In the genomic region with DNA sequence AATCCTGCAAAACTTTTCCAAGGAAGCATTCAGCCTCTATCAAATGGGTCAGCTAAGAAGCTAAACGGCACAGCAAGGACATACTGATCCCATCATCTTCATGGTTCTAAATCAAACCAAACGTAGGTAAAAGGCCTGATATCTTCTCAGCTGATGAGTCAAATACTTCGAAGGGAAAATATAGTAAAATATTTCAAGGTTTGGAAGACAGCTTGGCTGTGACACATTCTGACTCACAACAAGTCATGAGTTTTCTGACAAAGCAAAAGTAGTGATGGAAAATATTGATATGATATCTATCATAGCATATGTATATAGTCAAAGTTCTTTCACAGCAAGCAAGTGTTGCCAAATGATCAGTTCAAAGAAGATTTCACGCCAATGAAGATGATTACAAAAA, we compare ENCODE assay signal across 11 cellular contexts. TPM values are rescaled to one million over a fixed set of nuclear protein-coding genes. Genes with fewer than 3 reads are reported as not detected.
DNase-seq lines count a peak whose midpoint lies in the region; ATAC-seq and TF ChIP-seq lines count a peak whose summit lies in the region.
"Had no signal": no experiment of that assay in that cellular context is flagged by ENCODE, and none has a peak within 500 bp of the region (broad histone marks: within the 10 kb centered on the region; RNA-seq: fewer than 3 reads in every experiment).

No MANE protein-coding gene starts in this region.

- DNase-seq in AG20443 (ENCODE audit: low spot score) (peak; percentile 63), LHCN-M2 (ENCODE audit: low read depth) (peak; percentile 86), amniotic stem cell (lab: John Stamatoyannopoulos, UW) (peak; percentile 49), kidney epithelial cell (ENCODE audit: low read depth) (peak; percentile 47), COR-L47 (lab: John Stamatoyannopoulos, UW) (no peak), 8988T (no peak)
- DNase-seq: midbrain, NCI-H1092, upper lobe of right lung had no signal

- no peak overlapping the region for H3K4me3 ChIP-seq in kidney epithelial cell (ENCODE audit: low read depth, low read length)
- H3K4me3 ChIP-seq: upper lobe of right lung had no signal

- no peak for ATAC-seq in HG03460 (IDR thresholded peaks at IDR 0.05; ENCODE audit: unreplicated experiment)
- ATAC-seq in GM21825 (IDR thresholded peaks at IDR 0.05; ENCODE audit: unreplicated experiment), result no peak
- ATAC-seq: upper lobe of right lung had no signal

- no peaks in the 10 kb centered on the region for H3K27me3 ChIP-seq in kidney epithelial cell (ENCODE audit: control insufficient read depth, insufficient read depth, low read length)
- H3K27me3 ChIP-seq: upper lobe of right lung had no signal

- TF ChIP-seq CTCF in kidney epithelial cell (IDR thresholded peaks at IDR 0.05; ENCODE audit: insufficient read depth, low read length, poor library complexity, severe bottlenecking), result no peak

- no peaks in the 10 kb centered on the region for H3K36me3 ChIP-seq in kidney epithelial cell (ENCODE audit: control insufficient read depth, insufficient read depth, low read length)
- H3K36me3 ChIP-seq: upper lobe of right lung had no signal

RNA-seq across cellular contexts. Expression of gene DOCK10, which starts 31.5 kb away (rescaled TPM):
- 39.1 and 65.3 TPM in 2 replicates for total RNA-seq in LHCN-M2 (2014; rRNA removed)
- polyA plus RNA-seq in LHCN-M2 (2012), result 16.1 TPM
- total RNA-seq in kidney epithelial cell, result 1.2 and 5.0 TPM in 2 replicates

Comparison
In these comparisons a context has a peak if more than half of its experiments do, and no peak if none do; other contexts are left out.
1. DNase-seq: peak in AG20443 (single experiment), LHCN-M2 (single experiment), amniotic stem cell (single experiment) and kidney epithelial cell (single experiment); none in COR-L47 (single experiment) and 8988T (single experiment).